Comparison of ENCODE assay signal across 26 cellular contexts in the genomic region with DNA sequence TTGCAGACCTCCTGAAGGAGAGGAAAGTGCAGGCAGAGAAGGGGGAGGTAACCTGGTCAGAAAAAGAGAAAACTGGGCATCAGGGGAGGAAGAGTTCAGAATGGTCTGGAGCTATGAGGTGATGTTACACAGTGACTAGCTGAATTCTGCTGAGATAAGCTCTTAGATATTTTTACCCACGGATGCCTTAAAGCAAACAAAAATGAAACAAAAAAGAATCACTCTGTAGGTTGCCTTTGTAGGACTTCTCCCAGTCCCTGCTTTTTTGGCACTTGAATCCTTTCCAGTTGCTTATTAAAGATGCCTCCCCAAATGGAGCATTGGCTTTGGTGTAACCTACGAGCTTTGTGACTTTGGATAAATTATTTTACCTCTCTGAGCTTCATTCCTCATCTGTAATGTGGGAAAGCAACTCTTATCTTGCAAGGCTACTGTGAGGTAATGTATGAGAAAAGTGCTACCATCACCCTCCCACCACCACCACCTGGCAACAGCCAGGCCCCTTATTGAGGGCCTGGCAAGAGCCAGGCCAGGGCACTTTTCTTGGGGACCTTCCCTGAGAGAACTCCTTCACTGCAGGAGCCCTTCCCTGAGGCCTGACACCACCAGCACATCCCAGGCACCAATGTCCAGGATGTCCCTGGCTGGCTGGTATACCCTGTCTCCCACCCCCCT. TPM values are rescaled to one million over a fixed set of nuclear protein-coding genes. Genes with fewer than 3 reads are reported as not detected.
DNase-seq lines count a peak whose midpoint lies in the region; ATAC-seq and TF ChIP-seq lines count a peak whose summit lies in the region.
"Had no signal": no experiment of that assay in that cellular context is flagged by ENCODE, and none has a peak within 500 bp of the region (broad histone marks: within the 10 kb centered on the region; RNA-seq: fewer than 3 reads in every experiment).

No MANE protein-coding gene starts in this region.

- CTCF ChIA-PET in activated CD8-positive, alpha-beta T cell treated with anti-CD3 and anti-CD28 coated beads for 36 hours (lab: Charles Lee), result interaction anchor here (7.8 kb wide), 1 partner anchor 166 kb away, joined by 64 read pairs; a partner anchor contains a TSS

- peaks cover 4% of the 10 kb centered on the region for H3K9me3 Mint-ChIP-seq in activated CD4-positive, alpha-beta T cell treated with anti-CD3 and anti-CD28 coated beads, Interleukin-2, amount 10 ng/mL, durations not matched to agents 24 days and 14 days
- no peaks in the 10 kb centered on the region for H3K9me3 Mint-ChIP-seq in activated CD8-positive, alpha-beta T cell treated with anti-CD3 and anti-CD28 coated beads for 36 hours
- H3K9me3 Mint-ChIP-seq in memory B cell, result no peaks in the 10 kb centered on the region
- H3K9me3 Mint-ChIP-seq: stimulated activated memory B cell treated with anti-CD40 and anti-IgM and Interleukin-4, amounts not matched to agents 10 μg/mL and 1 μg/mL and 100 μg/mL, for 72 hours had no signal

- peak overlapping the region; percentile 1 for H3K4me3 ChIP-seq in suprapubic skin
- H3K4me3 ChIP-seq: body of pancreas, uterus had no signal

- H3K36me3 Mint-ChIP-seq in activated CD4-positive, alpha-beta T cell treated with anti-CD3 and anti-CD28 coated beads, Interleukin-2, amount 10 ng/mL, durations not matched to agents 24 days and 14 days (ENCODE audit: low read depth), result peaks cover 31% of the 10 kb centered on the region
- no peaks in the 10 kb centered on the region for H3K36me3 Mint-ChIP-seq in activated CD8-positive, alpha-beta T cell treated with anti-CD3 and anti-CD28 coated beads for 36 hours (ENCODE audit: low read depth)
- H3K36me3 Mint-ChIP-seq in memory B cell, result peaks cover 3% of the 10 kb centered on the region
- H3K36me3 Mint-ChIP-seq: stimulated activated memory B cell treated with anti-CD40 and anti-IgM and Interleukin-4, amounts not matched to agents 10 μg/mL and 1 μg/mL and 100 μg/mL, for 72 hours had no signal

- TF ChIP-seq CTCF in activated CD8-positive, alpha-beta T cell treated with anti-CD3 and anti-CD28 coated beads for 36 hours (IDR thresholded peaks at IDR 0.05), result no peak
- TF ChIP-seq CTCF in suprapubic skin (IDR thresholded peaks at IDR 0.05), result no peak
- no peak for TF ChIP-seq CTCF in foreskin keratinocyte (conservative IDR thresholded peaks at IDR 0.05)

- POLR2A ChIA-PET in activated CD8-positive, alpha-beta T cell treated with anti-CD3 and anti-CD28 coated beads for 36 hours (lab: Charles Lee), result no interaction called here

- no peak for TF ChIP-seq POLR2A in suprapubic skin (IDR thresholded peaks at IDR 0.05)

- no peaks in the 10 kb centered on the region for H3K9me3 ChIP-seq in suprapubic skin
- H3K9me3 ChIP-seq: body of pancreas, right lobe of liver, uterus had no signal

- no peak overlapping the region for H3K27ac ChIP-seq in suprapubic skin
- H3K27ac ChIP-seq in foreskin keratinocyte, result no peak overlapping the region
- H3K27ac ChIP-seq: body of pancreas, right lobe of liver, uterus had no signal

- intact Hi-C loops in activated CD4-positive, alpha-beta T cell treated with anti-CD3 and anti-CD28 coated beads, Interleukin-2, amount 10 ng/mL, durations not matched to agents 24 days and 14 days (cut with micrococcal nuclease), result loop anchor here (5.0 kb wide), 2 partner anchors 237 to 263 kb away; a partner anchor contains a TSS
- intact Hi-C loops in activated CD8-positive, alpha-beta T cell treated with anti-CD3 and anti-CD28 coated beads for 36 hours (cut with micrococcal nuclease), result loop anchor here (5.0 kb wide), 2 partner anchors 108 to 167 kb away; a partner anchor contains a TSS

- peak overlapping the region; percentile 23 for H3K27ac Mint-ChIP-seq in activated CD4-positive, alpha-beta T cell treated with anti-CD3 and anti-CD28 coated beads, Interleukin-2, amount 10 ng/mL, durations not matched to agents 24 days and 14 days
- H3K27ac Mint-ChIP-seq in activated CD8-positive, alpha-beta T cell treated with anti-CD3 and anti-CD28 coated beads for 36 hours, result peak overlapping the region; percentile 12
- no peak overlapping the region for H3K27ac Mint-ChIP-seq in memory B cell
- H3K27ac Mint-ChIP-seq: stimulated activated memory B cell treated with anti-CD40 and anti-IgM and Interleukin-4, amounts not matched to agents 10 μg/mL and 1 μg/mL and 100 μg/mL, for 72 hours had no signal

- TF ChIP-seq EP300 in suprapubic skin (IDR thresholded peaks at IDR 0.05), result no peak

- no peak for ATAC-seq in activated CD8-positive, alpha-beta T cell treated with anti-CD3 and anti-CD28 coated beads for 36 hours
- ATAC-seq in memory B cell (ENCODE audit: low read depth) (no peak), HG03442 (IDR thresholded peaks at IDR 0.05; ENCODE audit: unreplicated experiment) (no peak), foreskin keratinocyte (no peak)
- ATAC-seq: body of pancreas; Panc1; stimulated activated memory B cell treated with anti-CD40 and anti-IgM and Interleukin-4, amounts not matched to agents 10 μg/mL and 1 μg/mL and 100 μg/mL, for 72 hours had no signal

- DNase-seq in activated CD4-positive, alpha-beta T cell treated with anti-CD3 and anti-CD28 coated beads, Interleukin-2, amount 10 ng/mL, durations not matched to agents 24 days and 14 days, result no peak
- no peak for DNase-seq in activated CD4-positive, alpha-beta T cell treated with anti-CD3 and anti-CD28 coated beads, Interleukin-2, amount 50 U/mL, for 48 hours
- no peak for DNase-seq in activated CD8-positive, alpha-beta T cell treated with anti-CD3 and anti-CD28 coated beads for 36 hours
- DNase-seq in memory B cell (ENCODE audit: low spot score in 2 of 2), result no peak
- no peak for DNase-seq in suprapubic skin (ENCODE audit: low spot score in 2 of 2)
- no peak for DNase-seq in NOMO-1 treated with DMSO at 0.1 percent for 48 hours (lab: John Stamatoyannopoulos, UW; ENCODE audit: unreplicated experiment)
- no peak for DNase-seq in foreskin keratinocyte
- DNase-seq: 8988T; activated CD4-positive, alpha-beta T cell treated with anti-CD3 and anti-CD28 coated beads, Interleukin-2, amount 50 U/mL, for 1 hour; activated gamma-delta T cell treated with Interleukin-2 at 50 U/mL for 16 hours; body of pancreas; DMS153; effector CD8-positive, alpha-beta T cell; NCI-H1417; NCI-H2029 treated with DMSO at 0.1 percent for 48 hours; right lobe of liver; SHP77 treated with DMSO at 0.1 percent for 48 hours; stimulated activated CD4-positive, alpha-beta T cell treated with anti-CD3 and anti-CD28 coated beads, Interleukin-4, amount 100 ng/mL, for 24 hours; uterus had no signal

- H3K27me3 ChIP-seq in suprapubic skin (no peaks in the 10 kb centered on the region), foreskin keratinocyte (no peaks in the 10 kb centered on the region)
- H3K27me3 ChIP-seq: body of pancreas, right lobe of liver, uterus had no signal

- WGBS in suprapubic skin, result 72% methylated on average over 2 of the region's 2 CpGs

- H3K4me1 Mint-ChIP-seq in activated CD4-positive, alpha-beta T cell treated with anti-CD3 and anti-CD28 coated beads, Interleukin-2, amount 10 ng/mL, durations not matched to agents 24 days and 14 days, result peaks cover 63% of the 10 kb centered on the region
- peaks cover 22% of the 10 kb centered on the region for H3K4me1 Mint-ChIP-seq in activated CD8-positive, alpha-beta T cell treated with anti-CD3 and anti-CD28 coated beads for 36 hours (ENCODE audit: low read depth)
- peaks cover 34% of the 10 kb centered on the region for H3K4me1 Mint-ChIP-seq in memory B cell

- peak overlapping the region; percentile 73 for H3K4me3 Mint-ChIP-seq in activated CD4-positive, alpha-beta T cell treated with anti-CD3 and anti-CD28 coated beads, Interleukin-2, amount 10 ng/mL, durations not matched to agents 24 days and 14 days
- no peak overlapping the region for H3K4me3 Mint-ChIP-seq in activated CD8-positive, alpha-beta T cell treated with anti-CD3 and anti-CD28 coated beads for 36 hours
- H3K4me3 Mint-ChIP-seq in memory B cell, result peak overlapping the region; percentile 19
- H3K4me3 Mint-ChIP-seq: stimulated activated memory B cell treated with anti-CD40 and anti-IgM and Interleukin-4, amounts not matched to agents 10 μg/mL and 1 μg/mL and 100 μg/mL, for 72 hours had no signal

- peaks cover 6% of the 10 kb centered on the region for H3K27me3 Mint-ChIP-seq in activated CD4-positive, alpha-beta T cell treated with anti-CD3 and anti-CD28 coated beads, Interleukin-2, amount 10 ng/mL, durations not matched to agents 24 days and 14 days
- H3K27me3 Mint-ChIP-seq in activated CD8-positive, alpha-beta T cell treated with anti-CD3 and anti-CD28 coated beads for 36 hours, result no peaks in the 10 kb centered on the region
- H3K27me3 Mint-ChIP-seq in memory B cell, result no peaks in the 10 kb centered on the region
- H3K27me3 Mint-ChIP-seq: stimulated activated memory B cell treated with anti-CD40 and anti-IgM and Interleukin-4, amounts not matched to agents 10 μg/mL and 1 μg/mL and 100 μg/mL, for 72 hours had no signal

- H3K36me3 ChIP-seq in suprapubic skin, result no peaks in the 10 kb centered on the region
- H3K36me3 ChIP-seq: right lobe of liver, uterus had no signal

- H3K4me1 ChIP-seq in suprapubic skin, result no peaks in the 10 kb centered on the region
- no peaks in the 10 kb centered on the region for H3K4me1 ChIP-seq in foreskin keratinocyte
- H3K4me1 ChIP-seq: body of pancreas, right lobe of liver, uterus had no signal

RNA-seq across cellular contexts. Expression of a gene that starts 2.7 kb away (rescaled TPM):
- 5.9 and 6.7 TPM in 2 replicates for total RNA-seq in activated CD4-positive, alpha-beta T cell treated with anti-CD3 and anti-CD28 coated beads, Interleukin-2, amount 10 ng/mL, durations not matched to agents 24 days and 14 days
- total RNA-seq in activated CD8-positive, alpha-beta T cell treated with anti-CD3 and anti-CD28 coated beads for 36 hours, result 1 to 10 TPM in 1 of 2 experiments, under 1 TPM in 1; 0.67 to 1.1 TPM
- total RNA-seq in suprapubic skin (1 to 10 TPM in 2 of 4 donors, under 1 TPM in 2; 0.26 to 2.2 (median 1.0) TPM), foreskin keratinocyte (not detected in 2 replicates)
- not detected in 2 replicates for polyA plus RNA-seq in foreskin keratinocyte
- total RNA-seq: epithelial cell of proximal tubule, H1, kidney epithelial cell had no signal
- polyA plus RNA-seq: H1 had no signal

RNA-seq across cellular contexts. Expression of a gene that starts 36.8 kb away (rescaled TPM):
- not detected in 2 replicates for total RNA-seq in activated CD4-positive, alpha-beta T cell treated with anti-CD3 and anti-CD28 coated beads, Interleukin-2, amount 10 ng/mL, durations not matched to agents 24 days and 14 days
- total RNA-seq in activated CD8-positive, alpha-beta T cell treated with anti-CD3 and anti-CD28 coated beads for 36 hours, result not detected
- 1 to 10 TPM in 3 of 4 donors, not detected in 1; 1.5 to 6.3 (median 1.9) TPM for total RNA-seq in suprapubic skin
- not detected in 2 replicates for total RNA-seq in foreskin keratinocyte
- polyA plus RNA-seq in foreskin keratinocyte, result not detected in 2 replicates
- total RNA-seq: body of pancreas, cerebellum, epithelial cell of proximal tubule, H1, kidney epithelial cell, uterus had no signal
- polyA plus RNA-seq: H1 had no signal
